1 cellular context compared by ENCODE assay signal in the genomic region with DNA sequence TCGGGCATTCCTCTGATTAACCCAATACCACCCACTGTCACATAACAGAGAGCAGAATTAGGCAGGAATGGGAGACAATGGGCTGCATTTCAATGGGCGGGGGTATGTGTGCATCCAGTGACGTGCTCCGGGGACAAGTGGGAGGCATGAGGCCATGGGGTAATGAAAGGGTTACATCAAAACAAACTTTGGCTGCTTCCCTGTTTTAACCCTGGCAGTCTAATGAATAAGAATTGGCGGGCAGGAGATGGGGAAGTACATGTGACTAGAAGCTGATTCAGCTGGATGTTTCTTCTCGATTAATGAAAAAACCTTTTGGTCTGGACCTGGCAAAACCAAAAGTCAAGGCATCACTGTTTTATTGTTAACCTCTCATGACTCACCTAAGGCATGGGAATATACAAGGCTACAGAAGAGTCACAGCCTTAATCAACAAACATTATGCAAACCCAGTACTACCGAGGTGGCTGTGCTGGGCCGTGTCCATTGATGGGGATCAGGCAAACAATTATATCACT.
TF ChIP-seq lines count a peak whose summit lies in the region.

No MANE protein-coding gene starts in this region.

TF ChIP-seq in SK-N-SH, 30 proteins besides CTCF, POLR2A, EP300 and RAD21 (continued from another document):
- TF ChIP-seq, protein P1, sequence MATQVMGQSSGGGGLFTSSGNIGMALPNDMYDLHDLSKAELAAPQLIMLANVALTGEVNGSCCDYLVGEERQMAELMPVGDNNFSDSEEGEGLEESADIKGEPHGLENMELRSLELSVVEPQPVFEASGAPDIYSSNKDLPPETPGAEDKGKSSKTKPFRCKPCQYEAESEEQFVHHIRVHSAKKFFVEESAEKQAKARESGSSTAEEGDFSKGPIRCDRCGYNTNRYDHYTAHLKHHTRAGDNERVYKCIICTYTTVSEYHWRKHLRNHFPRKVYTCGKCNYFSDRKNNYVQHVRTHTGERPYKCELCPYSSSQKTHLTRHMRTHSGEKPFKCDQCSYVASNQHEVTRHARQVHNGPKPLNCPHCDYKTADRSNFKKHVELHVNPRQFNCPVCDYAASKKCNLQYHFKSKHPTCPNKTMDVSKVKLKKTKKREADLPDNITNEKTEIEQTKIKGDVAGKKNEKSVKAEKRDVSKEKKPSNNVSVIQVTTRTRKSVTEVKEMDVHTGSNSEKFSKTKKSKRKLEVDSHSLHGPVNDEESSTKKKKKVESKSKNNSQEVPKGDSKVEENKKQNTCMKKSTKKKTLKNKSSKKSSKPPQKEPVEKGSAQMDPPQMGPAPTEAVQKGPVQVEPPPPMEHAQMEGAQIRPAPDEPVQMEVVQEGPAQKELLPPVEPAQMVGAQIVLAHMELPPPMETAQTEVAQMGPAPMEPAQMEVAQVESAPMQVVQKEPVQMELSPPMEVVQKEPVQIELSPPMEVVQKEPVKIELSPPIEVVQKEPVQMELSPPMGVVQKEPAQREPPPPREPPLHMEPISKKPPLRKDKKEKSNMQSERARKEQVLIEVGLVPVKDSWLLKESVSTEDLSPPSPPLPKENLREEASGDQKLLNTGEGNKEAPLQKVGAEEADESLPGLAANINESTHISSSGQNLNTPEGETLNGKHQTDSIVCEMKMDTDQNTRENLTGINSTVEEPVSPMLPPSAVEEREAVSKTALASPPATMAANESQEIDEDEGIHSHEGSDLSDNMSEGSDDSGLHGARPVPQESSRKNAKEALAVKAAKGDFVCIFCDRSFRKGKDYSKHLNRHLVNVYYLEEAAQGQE (IDR thresholded peaks at IDR 0.05; ENCODE audit: low read depth, low read length): no peak
- TF ChIP-seq POLR2AphosphoS5 (IDR thresholded peaks at IDR 0.05; ENCODE audit: low read depth, low read length): no peak
- no peak for TF ChIP-seq RFX5 (IDR thresholded peaks at IDR 0.05; ENCODE audit: low read length)
- no peak for TF ChIP-seq RXRA (IDR thresholded peaks at IDR 0.05; ENCODE audit: borderline replicate concordance, low read depth)
TF ChIP-seq in SK-N-SH: peak in this region for 0.
